1 cellular context compared by ENCODE assay signal in the genomic region with DNA sequence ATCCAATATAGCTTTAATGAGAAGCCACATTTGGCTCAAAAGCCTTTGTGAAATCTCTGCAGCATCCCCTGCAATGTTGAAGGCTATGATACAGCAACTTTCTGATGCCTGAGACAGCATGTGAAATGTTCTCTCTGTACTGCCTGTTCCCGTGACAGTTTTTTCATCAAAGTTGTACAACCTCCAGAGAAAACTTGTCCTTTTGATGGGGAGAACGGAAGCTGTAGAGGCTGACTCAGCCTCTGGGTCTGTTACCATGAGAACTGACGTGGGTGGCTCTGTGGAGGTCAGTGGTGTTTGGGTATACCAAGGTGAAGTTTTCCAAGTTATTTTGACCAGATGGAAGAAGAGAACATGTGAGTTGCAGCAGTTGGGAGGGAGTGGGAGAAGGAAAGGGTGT.
TF ChIP-seq lines count a peak whose summit lies in the region.

No MANE protein-coding gene starts in this region.

TF ChIP-seq in WTC11, 78 proteins besides CTCF, POLR2A, EP300 and RAD21 (continued from another document):
- TF ChIP-seq ZNF532 (CRISPR knock-in tag; IDR thresholded peaks at IDR 0.05; ENCODE audit: borderline replicate concordance), result no peak
- no peak for TF ChIP-seq PREB (CRISPR knock-in tag; IDR thresholded peaks at IDR 0.05; ENCODE audit: borderline replicate concordance)
- TF ChIP-seq, protein P1, sequence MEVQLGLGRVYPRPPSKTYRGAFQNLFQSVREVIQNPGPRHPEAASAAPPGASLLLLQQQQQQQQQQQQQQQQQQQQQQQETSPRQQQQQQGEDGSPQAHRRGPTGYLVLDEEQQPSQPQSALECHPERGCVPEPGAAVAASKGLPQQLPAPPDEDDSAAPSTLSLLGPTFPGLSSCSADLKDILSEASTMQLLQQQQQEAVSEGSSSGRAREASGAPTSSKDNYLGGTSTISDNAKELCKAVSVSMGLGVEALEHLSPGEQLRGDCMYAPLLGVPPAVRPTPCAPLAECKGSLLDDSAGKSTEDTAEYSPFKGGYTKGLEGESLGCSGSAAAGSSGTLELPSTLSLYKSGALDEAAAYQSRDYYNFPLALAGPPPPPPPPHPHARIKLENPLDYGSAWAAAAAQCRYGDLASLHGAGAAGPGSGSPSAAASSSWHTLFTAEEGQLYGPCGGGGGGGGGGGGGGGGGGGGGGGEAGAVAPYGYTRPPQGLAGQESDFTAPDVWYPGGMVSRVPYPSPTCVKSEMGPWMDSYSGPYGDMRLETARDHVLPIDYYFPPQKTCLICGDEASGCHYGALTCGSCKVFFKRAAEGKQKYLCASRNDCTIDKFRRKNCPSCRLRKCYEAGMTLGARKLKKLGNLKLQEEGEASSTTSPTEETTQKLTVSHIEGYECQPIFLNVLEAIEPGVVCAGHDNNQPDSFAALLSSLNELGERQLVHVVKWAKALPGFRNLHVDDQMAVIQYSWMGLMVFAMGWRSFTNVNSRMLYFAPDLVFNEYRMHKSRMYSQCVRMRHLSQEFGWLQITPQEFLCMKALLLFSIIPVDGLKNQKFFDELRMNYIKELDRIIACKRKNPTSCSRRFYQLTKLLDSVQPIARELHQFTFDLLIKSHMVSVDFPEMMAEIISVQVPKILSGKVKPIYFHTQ (CRISPR knock-in tag; IDR thresholded peaks at IDR 0.05), result no peak
- no peak for TF ChIP-seq FOXP4 (CRISPR knock-in tag; IDR thresholded peaks at IDR 0.05)
- no peak for TF ChIP-seq ZNF317 (CRISPR knock-in tag; IDR thresholded peaks at IDR 0.05; ENCODE audit: borderline replicate concordance, low read depth)
- TF ChIP-seq SP1 (CRISPR knock-in tag; conservative IDR thresholded peaks at IDR 0.05), result no peak
- TF ChIP-seq SMAD4 (CRISPR knock-in tag; IDR thresholded peaks at IDR 0.05), result no peak
- no peak for TF ChIP-seq E2F1 (CRISPR knock-in tag; IDR thresholded peaks at IDR 0.05)
- TF ChIP-seq TEAD4 (CRISPR knock-in tag; IDR thresholded peaks at IDR 0.05), result no peak
